Comparison of ENCODE assay signal across 9 cellular contexts in the genomic region with DNA sequence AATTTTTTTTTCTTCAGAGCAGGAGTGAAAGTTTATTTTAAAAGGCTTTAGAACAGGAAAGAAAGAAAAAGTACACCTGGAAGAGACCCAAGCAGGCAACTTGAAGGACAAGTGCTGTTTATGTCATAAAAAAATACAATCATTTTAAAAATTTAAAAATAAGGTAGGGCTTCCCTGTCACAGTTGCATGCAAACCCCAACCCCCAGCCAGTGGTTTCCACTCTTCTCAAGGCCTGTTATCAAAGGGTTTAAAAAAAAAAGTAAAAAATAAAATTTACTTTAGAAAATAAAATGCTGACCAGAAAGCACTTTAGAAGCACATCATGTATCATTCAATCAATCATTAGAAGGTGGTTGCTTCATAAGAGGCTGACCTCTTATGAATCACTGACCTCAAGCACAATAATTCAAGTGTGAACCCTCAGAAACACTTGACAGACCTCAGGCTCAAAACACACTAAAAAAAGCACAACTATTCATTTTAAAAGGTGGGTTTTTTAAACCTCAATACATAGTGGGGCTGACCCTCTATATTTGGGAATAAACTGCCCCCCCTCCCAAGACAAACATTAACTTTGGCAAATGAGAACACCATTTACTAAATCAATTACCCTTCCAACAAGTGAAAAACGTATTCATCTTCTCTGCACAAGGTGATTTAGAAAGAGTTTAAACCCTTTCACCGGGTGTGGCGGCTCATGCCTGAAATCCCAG. TPM values are rescaled to one million over a fixed set of nuclear protein-coding genes. Genes with fewer than 3 reads are reported as not detected.
DNase-seq lines count a peak whose midpoint lies in the region; ATAC-seq and TF ChIP-seq lines count a peak whose summit lies in the region.
"Had no signal": no experiment of that assay in that cellular context is flagged by ENCODE, and none has a peak within 500 bp of the region (broad histone marks: within the 10 kb centered on the region; RNA-seq: fewer than 3 reads in every experiment).

No MANE protein-coding gene starts in this region.

- TF ChIP-seq POLR2A in adrenal gland (IDR thresholded peaks at IDR 0.05): no peak

- peaks cover 8 to 27% of the 10 kb centered on the region in 2 donors for H3K4me1 ChIP-seq in adrenal gland (replicated peaks in 1 of 2)

- WGBS in adrenal gland, 4 donors: 41 to 51% (median 44%) methylated on average over 3 of the region's 3 CpGs

- no peaks in the 10 kb centered on the region for H3K36me3 ChIP-seq in adrenal gland (replicated peaks in 1 of 2)

- TF ChIP-seq CTCF in adrenal gland (IDR thresholded peaks at IDR 0.05) (no peak), omental fat pad (IDR thresholded peaks at IDR 0.05) (no peak)

- no peak overlapping the region for H3K4me3 ChIP-seq in adrenal gland

- no peaks in the 10 kb centered on the region for H3K27me3 ChIP-seq in adrenal gland

- DNase-seq in Daoy (ENCODE audit: low read depth): peak; percentile 32
- DNase-seq in adrenal gland: peak in 5 of 7 donors; percentile 50 to 68 (median 58)
- DNase-seq in omental fat pad (ENCODE audit: low spot score): no peak
- DNase-seq in medulla oblongata (ENCODE audit: extremely low spot score): no peak
- DNase-seq in NCI-H2081 (lab: John Stamatoyannopoulos, UW): no peak
- DNase-seq: T-helper 9 cell had no signal

- H3K9me3 ChIP-seq in adrenal gland (replicated peaks in 1 of 3): no peaks in the 10 kb centered on the region

- peak; percentile 59 for ATAC-seq in HG02759 (IDR thresholded peaks at IDR 0.05; ENCODE audit: unreplicated experiment)
- peak; percentile 77 for ATAC-seq in omental fat pad (ENCODE audit: low FRiP score)
- ATAC-seq in HG03045 (IDR thresholded peaks at IDR 0.05; ENCODE audit: unreplicated experiment): no peak
- ATAC-seq in HG03565 (IDR thresholded peaks at IDR 0.05; ENCODE audit: unreplicated experiment): no peak

- intact Hi-C loops in adrenal gland (cut with DNase I): no loop called here

- H3K27ac ChIP-seq in adrenal gland: peak overlapping the region in 4 of 5 donors; percentile 30 to 57 (median 47)

RNA-seq across cellular contexts. Expression of a gene that starts 15.6 kb away (rescaled TPM):
- total RNA-seq in Daoy (2014; rRNA removed; shearing (Covaris generic)): 29.5 and 35.8 TPM in 2 replicates
- total RNA-seq in adrenal gland (10 to 100 TPM; 59.5 to 84.1 (median 71.7) TPM), omental fat pad (10 to 100 TPM; 77.5 to 84.1 (median 80.1) TPM)
- 10 to 100 TPM; 18.2 to 62.8 (median 30.7) TPM for polyA plus RNA-seq in adrenal gland

Comparison
In these comparisons a context has a peak if more than half of its experiments do, and no peak if none do; other contexts are left out.
1. DNase-seq: peak in Daoy (single experiment) and adrenal gland (5 of 7); none in omental fat pad (single experiment), medulla oblongata (single experiment) and NCI-H2081 (0 of 2).
2. ATAC-seq: peak in HG02759 (single experiment) and omental fat pad (single experiment); none in HG03045 (single experiment) and HG03565 (single experiment).